19 cellular contexts compared by ENCODE assay signal in genomic region chr16:12410842-12411490, GRCh38.
"Had no signal": no experiment of that assay in that cellular context is flagged by ENCODE, and none has a peak within 500 bp of the region (broad histone marks: within the 10 kb centered on the region; RNA-seq: fewer than 3 reads in every experiment).

No MANE protein-coding gene starts in this region.

- H3K9me3 Mint-ChIP-seq: dendritic cell treated with granulocyte-macrophage colony-stimulating factor and Interleukin-4, amounts not matched to agents 40 ng/mL and 50 ng/mL, for 4 days; naive thymus-derived CD4-positive, alpha-beta T cell; nephron progenitor cell; type B pancreatic cell had no signal

- H3K27me3 ChIP-seq: foreskin keratinocyte, sigmoid colon, thyroid gland had no signal

- H3K9me3 ChIP-seq: psoas muscle, sigmoid colon, thyroid gland had no signal

- H3K36me3 ChIP-seq: sigmoid colon, thyroid gland had no signal

- H3K27ac ChIP-seq: foreskin keratinocyte, psoas muscle, sigmoid colon, skin epidermis, thyroid gland had no signal

- H3K4me1 ChIP-seq: psoas muscle, sigmoid colon, thyroid gland had no signal

- H3K4me3 Mint-ChIP-seq: dendritic cell treated with granulocyte-macrophage colony-stimulating factor and Interleukin-4, amounts not matched to agents 40 ng/mL and 50 ng/mL, for 4 days; naive thymus-derived CD4-positive, alpha-beta T cell; nephron progenitor cell; type B pancreatic cell had no signal

- H3K36me3 Mint-ChIP-seq: type B pancreatic cell had no signal

- H3K4me3 ChIP-seq: lung, psoas muscle, sigmoid colon, skin epidermis, thyroid gland had no signal

- H3K27ac Mint-ChIP-seq: dendritic cell treated with granulocyte-macrophage colony-stimulating factor and Interleukin-4, amounts not matched to agents 40 ng/mL and 50 ng/mL, for 4 days; type B pancreatic cell had no signal

- DNase-seq: erythroblast; foreskin keratinocyte; hippocampal formation; left colon; left ventricle myocardium superior; mesendoderm; naive thymus-derived CD4-positive, alpha-beta T cell; nephron progenitor cell; psoas muscle; retina; sigmoid colon; stimulated activated CD4-positive, alpha-beta T cell treated with anti-CD3 and anti-CD28 coated beads, Interleukin-2, amount 100 ng/mL, for 24 hours; stimulated activated CD4-positive, alpha-beta T cell treated with anti-CD3 and anti-CD28 coated beads, Interleukin-4, amount 100 ng/mL, for 4 hours; stimulated activated naive CD4-positive, alpha-beta T cell; thyroid gland had no signal

- ATAC-seq: foreskin keratinocyte; left colon; left ventricle myocardium superior; naive thymus-derived CD4-positive, alpha-beta T cell; psoas muscle had no signal

- H3K27me3 Mint-ChIP-seq: dendritic cell treated with granulocyte-macrophage colony-stimulating factor and Interleukin-4, amounts not matched to agents 40 ng/mL and 50 ng/mL, for 4 days; naive thymus-derived CD4-positive, alpha-beta T cell; type B pancreatic cell had no signal
